Comparison of ENCODE assay signal across 19 cellular contexts in the genomic region with DNA sequence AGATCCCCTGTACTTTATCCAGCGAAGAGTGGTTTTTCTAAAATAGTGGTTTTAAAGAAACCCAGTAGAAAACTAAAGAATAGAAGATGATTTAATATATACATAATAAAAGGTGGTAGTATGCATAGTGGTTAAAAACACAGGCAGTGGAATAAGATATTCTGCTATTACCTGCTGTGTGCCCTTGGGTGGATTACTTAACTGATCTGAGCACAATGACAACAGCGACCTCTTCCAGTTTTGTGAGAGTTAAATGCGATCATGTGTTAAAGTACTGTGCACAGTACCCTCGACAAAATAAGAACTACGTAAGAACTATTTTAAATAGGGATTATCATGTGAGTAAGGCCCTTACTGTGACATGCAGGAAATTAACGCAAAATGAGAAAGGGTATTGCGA. TPM values are rescaled to one million over a fixed set of nuclear protein-coding genes. Genes with fewer than 3 reads are reported as not detected.
DNase-seq lines count a peak whose midpoint lies in the region; ATAC-seq and TF ChIP-seq lines count a peak whose summit lies in the region.
"Had no signal": no experiment of that assay in that cellular context is flagged by ENCODE, and none has a peak within 500 bp of the region (broad histone marks: within the 10 kb centered on the region; RNA-seq: fewer than 3 reads in every experiment).

No MANE protein-coding gene starts in this region.

- H3K4me1 Mint-ChIP-seq in natural killer cell = no peaks in the 10 kb centered on the region
- no peaks in the 10 kb centered on the region for H3K4me1 Mint-ChIP-seq in natural killer cell treated with Interleukin-12 subunit alpha and Interleukin-12 subunit beta and Interleukin-15 and Interleukin-18, amount 100 ng/mL, for 72 hours (ENCODE audit: low read depth in 2 of 2)
- peaks cover 31% of the 10 kb centered on the region for H3K4me1 Mint-ChIP-seq in WTC11
- no peaks in the 10 kb centered on the region for H3K4me1 Mint-ChIP-seq in endothelial cell (ENCODE audit: unreplicated experiment)
- H3K4me1 Mint-ChIP-seq: CD14-positive monocyte; CD4-positive, alpha-beta memory T cell; IgD-negative memory B cell had no signal

- H3K9me3 ChIP-seq in iPS-18a (ENCODE audit: control insufficient read depth, low read depth, low read length) (no peaks in the 10 kb centered on the region), PC-9 (ENCODE audit: insufficient read depth, low read depth) (no peaks in the 10 kb centered on the region)
- H3K9me3 ChIP-seq: BLaER1, HAP-1 had no signal

- intact Hi-C loops in natural killer cell (cut with micrococcal nuclease) (no loop called here), PC-9 (cut with micrococcal nuclease; ENCODE audit: unreplicated experiment) (no loop called here)

- TF ChIP-seq CTCF in natural killer cell (IDR thresholded peaks at IDR 0.05) = no peak
- TF ChIP-seq CTCF in WTC11 (IDR thresholded peaks at IDR 0.05) = no peak
- no peak for TF ChIP-seq CTCF in GM13976 (IDR thresholded peaks at IDR 0.05; ENCODE audit: borderline replicate concordance, control extremely low read depth, extremely low read depth, insufficient read depth, missing control alignments)
- no peak for TF ChIP-seq CTCF in endothelial cell (IDR thresholded peaks at IDR 0.05; ENCODE audit: unreplicated experiment)
- TF ChIP-seq CTCF in PC-9 (conservative IDR thresholded peaks at IDR 0.05) = no peak

- ATAC-seq in natural killer cell (no peak), WTC11 (no peak), HG02970 (IDR thresholded peaks at IDR 0.05; ENCODE audit: low FRiP score, unreplicated experiment) (no peak)
- no peak for ATAC-seq in natural killer cell treated with Interleukin-12 subunit alpha and Interleukin-12 subunit beta and Interleukin-15 and Interleukin-18, amount 100 ng/mL, for 72 hours

- H3K27ac Mint-ChIP-seq in natural killer cell (peak overlapping the region; percentile 31 to 51), WTC11 (peak overlapping the region; percentile 89), endothelial cell (ENCODE audit: unreplicated experiment) (no peak overlapping the region)
- H3K27ac Mint-ChIP-seq in natural killer cell treated with Interleukin-12 subunit alpha and Interleukin-12 subunit beta and Interleukin-15 and Interleukin-18, amount 100 ng/mL, for 72 hours = no peak overlapping the region
- H3K27ac Mint-ChIP-seq: CD14-positive monocyte; CD4-positive, alpha-beta memory T cell; IgD-negative memory B cell had no signal

- CTCF ChIA-PET in WTC11 (lab: Charles Lee) = interaction anchor here (0.7 to 1.4 kb wide), 6 partner anchors 30 to 227 kb away, joined by 3 to 7 read pairs (median 3); no protein-coding TSS in a partner anchor
- CTCF ChIA-PET in PC-9 (lab: Charles Lee) = no interaction called here

- H3K4me2 ChIP-seq in PC-9 = no peak overlapping the region
- H3K4me2 ChIP-seq: BLaER1 had no signal

- H3K4me1 ChIP-seq in iPS-18a (ENCODE audit: control insufficient read depth, low read depth, low read length) (peaks cover 8% of the 10 kb centered on the region), PC-9 (replicated peaks; ENCODE audit: insufficient read depth) (no peaks in the 10 kb centered on the region)
- H3K4me1 ChIP-seq: BLaER1, HAP-1 had no signal

- no peaks in the 10 kb centered on the region for H4K20me1 ChIP-seq in PC-9 (ENCODE audit: insufficient read depth)
- H4K20me1 ChIP-seq: BLaER1 had no signal

- H3K9ac ChIP-seq in iPS-18a (ENCODE audit: low read length) = no peak overlapping the region
- H3K9ac ChIP-seq: BLaER1 had no signal

- BruUV-seq in PC-9 (replicated peaks; lab: Mats Ljungman, UMichigan) = no TSS peak

- H3F3A ChIP-seq in PC-9 (ENCODE audit: insufficient read depth, low read depth) = no peaks in the 10 kb centered on the region

- H3K27me3 ChIP-seq in iPS-18a (ENCODE audit: control insufficient read depth, insufficient read depth, low read length) (no peaks in the 10 kb centered on the region), PC-9 (ENCODE audit: insufficient read depth, low read depth) (no peaks in the 10 kb centered on the region)
- H3K27me3 ChIP-seq: BLaER1 had no signal

- H3K9me2 ChIP-seq in PC-9 (ENCODE audit: insufficient read depth) = no peaks in the 10 kb centered on the region

- H3K27me3 Mint-ChIP-seq in natural killer cell (ENCODE audit: low read depth in 2 of 2) (no peaks in the 10 kb centered on the region), WTC11 (ENCODE audit: low read depth) (no peaks in the 10 kb centered on the region), endothelial cell (ENCODE audit: unreplicated experiment) (no peaks in the 10 kb centered on the region)
- H3K27me3 Mint-ChIP-seq in natural killer cell treated with Interleukin-12 subunit alpha and Interleukin-12 subunit beta and Interleukin-15 and Interleukin-18, amount 100 ng/mL, for 72 hours = peaks cover 0 to under 1% of the 10 kb centered on the region in 2 donors

- H2AFZ ChIP-seq in PC-9 = no peak overlapping the region

- H3K36me3 Mint-ChIP-seq in natural killer cell (no peaks in the 10 kb centered on the region), WTC11 (no peaks in the 10 kb centered on the region), endothelial cell (ENCODE audit: low read depth, unreplicated experiment) (no peaks in the 10 kb centered on the region)
- H3K36me3 Mint-ChIP-seq in natural killer cell treated with Interleukin-12 subunit alpha and Interleukin-12 subunit beta and Interleukin-15 and Interleukin-18, amount 100 ng/mL, for 72 hours = no peaks in the 10 kb centered on the region
- H3K36me3 Mint-ChIP-seq: CD14-positive monocyte; CD4-positive, alpha-beta memory T cell; IgD-negative memory B cell had no signal

- H3K27ac ChIP-seq in iPS-18a (ENCODE audit: low read length) (peak overlapping the region; percentile 45), PC-9 (no peak overlapping the region)
- H3K27ac ChIP-seq: BLaER1 had no signal

- H3K79me2 ChIP-seq in PC-9 (ENCODE audit: low read depth) = no peaks in the 10 kb centered on the region

- in situ Hi-C loops in GM13976 (cut with MboI; ENCODE audit: low sequenced_read_pairs, unreplicated experiment) = no loop called here

- H3K36me3 ChIP-seq in iPS-18a (ENCODE audit: control insufficient read depth, low read depth, low read length) = no peaks in the 10 kb centered on the region
- H3K36me3 ChIP-seq in PC-9 (ENCODE audit: low read depth) = no peaks in the 10 kb centered on the region
- H3K36me3 ChIP-seq: BLaER1, HAP-1 had no signal

- H3K4me3 Mint-ChIP-seq in natural killer cell (no peak overlapping the region), WTC11 (no peak overlapping the region), endothelial cell (ENCODE audit: unreplicated experiment) (no peak overlapping the region)
- no peak overlapping the region for H3K4me3 Mint-ChIP-seq in natural killer cell treated with Interleukin-12 subunit alpha and Interleukin-12 subunit beta and Interleukin-15 and Interleukin-18, amount 100 ng/mL, for 72 hours
- H3K4me3 Mint-ChIP-seq: CD14-positive monocyte; CD4-positive, alpha-beta memory T cell; IgD-negative memory B cell had no signal

- DNase-seq in natural killer cell (no peak), WTC11 (ENCODE audit: low spot score) (no peak), GM13976 (ENCODE audit: low spot score) (no peak), endothelial cell (ENCODE audit: low spot score) (no peak), PC-9 (no peak)
- no peak for DNase-seq in natural killer cell treated with Interleukin-12 subunit alpha and Interleukin-12 subunit beta and Interleukin-15 and Interleukin-18, amount 100 ng/mL, for 72 hours (ENCODE audit: low spot score)
- DNase-seq: 8988T; Calu3; CD4-positive, alpha-beta memory T cell; DMS79 treated with DMSO at 0.1 percent for 48 hours; GF-D8; GOT3; KG1 had no signal

- POLR2A ChIA-PET in WTC11 (lab: Charles Lee) = no interaction called here
- POLR2A ChIA-PET in PC-9 (lab: Charles Lee; ENCODE audit: unreplicated experiment) = no interaction called here

- no peaks in the 10 kb centered on the region for H3K9me3 Mint-ChIP-seq in natural killer cell
- H3K9me3 Mint-ChIP-seq in natural killer cell treated with Interleukin-12 subunit alpha and Interleukin-12 subunit beta and Interleukin-15 and Interleukin-18, amount 100 ng/mL, for 72 hours = no peaks in the 10 kb centered on the region
- H3K9me3 Mint-ChIP-seq in WTC11 = 0 out of 2 replicates have a peak, but pooled peaks cover 4% of the 10 kb centered on the region
- no peaks in the 10 kb centered on the region for H3K9me3 Mint-ChIP-seq in endothelial cell (ENCODE audit: unreplicated experiment)

- H3K4me3 ChIP-seq in iPS-18a (ENCODE audit: low read length) (no peak overlapping the region), PC-9 (no peak overlapping the region)
- H3K4me3 ChIP-seq: BLaER1, HAP-1 had no signal

TF ChIP-seq in WTC11, 78 proteins besides CTCF, POLR2A, EP300 and RAD21 (continues in another document):
- TF ChIP-seq, protein P1, sequence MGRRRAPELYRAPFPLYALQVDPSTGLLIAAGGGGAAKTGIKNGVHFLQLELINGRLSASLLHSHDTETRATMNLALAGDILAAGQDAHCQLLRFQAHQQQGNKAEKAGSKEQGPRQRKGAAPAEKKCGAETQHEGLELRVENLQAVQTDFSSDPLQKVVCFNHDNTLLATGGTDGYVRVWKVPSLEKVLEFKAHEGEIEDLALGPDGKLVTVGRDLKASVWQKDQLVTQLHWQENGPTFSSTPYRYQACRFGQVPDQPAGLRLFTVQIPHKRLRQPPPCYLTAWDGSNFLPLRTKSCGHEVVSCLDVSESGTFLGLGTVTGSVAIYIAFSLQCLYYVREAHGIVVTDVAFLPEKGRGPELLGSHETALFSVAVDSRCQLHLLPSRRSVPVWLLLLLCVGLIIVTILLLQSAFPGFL (CRISPR knock-in tag; IDR thresholded peaks at IDR 0.05; ENCODE audit: borderline replicate concordance) = no peak
- TF ChIP-seq, protein P2, sequence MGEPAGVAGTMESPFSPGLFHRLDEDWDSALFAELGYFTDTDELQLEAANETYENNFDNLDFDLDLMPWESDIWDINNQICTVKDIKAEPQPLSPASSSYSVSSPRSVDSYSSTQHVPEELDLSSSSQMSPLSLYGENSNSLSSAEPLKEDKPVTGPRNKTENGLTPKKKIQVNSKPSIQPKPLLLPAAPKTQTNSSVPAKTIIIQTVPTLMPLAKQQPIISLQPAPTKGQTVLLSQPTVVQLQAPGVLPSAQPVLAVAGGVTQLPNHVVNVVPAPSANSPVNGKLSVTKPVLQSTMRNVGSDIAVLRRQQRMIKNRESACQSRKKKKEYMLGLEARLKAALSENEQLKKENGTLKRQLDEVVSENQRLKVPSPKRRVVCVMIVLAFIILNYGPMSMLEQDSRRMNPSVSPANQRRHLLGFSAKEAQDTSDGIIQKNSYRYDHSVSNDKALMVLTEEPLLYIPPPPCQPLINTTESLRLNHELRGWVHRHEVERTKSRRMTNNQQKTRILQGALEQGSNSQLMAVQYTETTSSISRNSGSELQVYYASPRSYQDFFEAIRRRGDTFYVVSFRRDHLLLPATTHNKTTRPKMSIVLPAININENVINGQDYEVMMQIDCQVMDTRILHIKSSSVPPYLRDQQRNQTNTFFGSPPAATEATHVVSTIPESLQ (CRISPR knock-in tag; IDR thresholded peaks at IDR 0.05) = no peak
- no peak for TF ChIP-seq ZNF416 (CRISPR knock-in tag; IDR thresholded peaks at IDR 0.05)

RNA-seq across cellular contexts. Expression of a gene that starts 30.0 kb away (rescaled TPM):
- total RNA-seq in natural killer cell (100 to 1,000 TPM in 2 of 3 donors, 10 to 100 TPM in 1; 99.4 to 132 (median 110) TPM), WTC11 (2021) (34.1 to 37.2 TPM (median 35.5 TPM) in 3 replicates), endothelial cell (ENCODE audit: unreplicated experiment) (38.5 TPM), PC-9 (2021) (68.0 and 73.6 TPM in 2 replicates)
- 10 to 100 TPM; 19.3 to 25.7 TPM for total RNA-seq in natural killer cell treated with Interleukin-12 subunit alpha and Interleukin-12 subunit beta and Interleukin-15 and Interleukin-18, amount 100 ng/mL, for 72 hours

Comparison
In these comparisons a context has a peak if more than half of its experiments do, and no peak if none do; other contexts are left out.
1. H3K27ac Mint-ChIP-seq: peak in natural killer cell (2 of 2) and WTC11 (single experiment); none in natural killer cell treated with Interleukin-12 subunit alpha and Interleukin-12 subunit beta and Interleukin-15 and Interleukin-18, amount 100 ng/mL, for 72 hours (0 of 2) and endothelial cell (single experiment).